In the genomic region with DNA sequence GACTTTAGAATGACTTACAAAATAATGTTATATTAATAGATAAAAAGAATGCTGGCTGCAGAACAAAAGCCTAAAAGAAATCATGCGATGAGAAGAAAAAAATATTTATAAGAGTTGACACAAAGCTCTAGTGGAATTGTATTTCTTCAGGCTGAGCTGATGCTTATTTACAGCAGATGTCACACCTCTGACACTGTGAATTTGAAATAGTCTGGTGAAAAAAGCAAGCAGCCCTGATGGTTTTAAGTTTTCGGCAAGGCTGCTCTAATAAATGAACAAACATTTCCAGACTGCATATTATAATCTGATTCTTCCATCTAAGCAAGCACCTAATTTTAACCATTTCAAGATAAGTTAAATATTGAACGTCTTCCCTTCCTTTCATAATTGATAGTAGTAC, we compare ENCODE assay signal across 9 cellular contexts.
"Had no signal": no experiment of that assay in that cellular context is flagged by ENCODE, and none has a peak within 500 bp of the region (broad histone marks: within the 10 kb centered on the region; RNA-seq: fewer than 3 reads in every experiment).

No MANE protein-coding gene starts in this region.

- H2AFZ ChIP-seq: GM23248 had no signal

- H3K9me3 ChIP-seq: HAP-1 had no signal

- H3K4me3 ChIP-seq: GM23248, HAP-1, K562 had no signal

- H3K27ac ChIP-seq: GM23248, HL-60 had no signal

- FAIRE-seq: K562 had no signal

- H3K36me3 ChIP-seq: HAP-1 had no signal

- DNase-seq: GM23248, GOT3, H7, HFFc6, IMR-90 had no signal

- H3K9ac ChIP-seq: GM23248 had no signal

- H3K4me1 ChIP-seq: HAP-1 had no signal

- ATAC-seq: HCT116 had no signal
